18 cellular contexts compared by ENCODE assay signal in genomic region chr11:112697779-112698178, GRCh38.
DNase-seq lines count a peak whose midpoint lies in the region; ATAC-seq, FAIRE-seq and TF ChIP-seq lines count a peak whose summit lies in the region.
"Had no signal": no experiment of that assay in that cellular context is flagged by ENCODE, and none has a peak within 500 bp of the region (broad histone marks: within the 10 kb centered on the region; RNA-seq: fewer than 3 reads in every experiment).

No MANE protein-coding gene starts in this region.

- no peak overlapping the region for H3K27ac Mint-ChIP-seq in glutamatergic neuron (ENCODE audit: unreplicated experiment)
- H3K27ac Mint-ChIP-seq: CD4-positive, alpha-beta T cell; memory B cell; stimulated activated naive B cell treated with anti-CD40 and anti-IgM and Interleukin-4, amounts not matched to agents 10 μg/mL and 1 μg/mL and 100 μg/mL, for 72 hours had no signal

- H3K9me3 ChIP-seq in left ventricle myocardium inferior (replicated peaks) (no peaks in the 10 kb centered on the region), K562 (replicated peaks; ENCODE audit: control insufficient read depth, insufficient read depth, low read depth, low read length) (no peaks in the 10 kb centered on the region), thoracic aorta (no peaks in the 10 kb centered on the region), stomach (no peaks in the 10 kb centered on the region)
- H3K9me3 ChIP-seq: upper lobe of right lung had no signal

- no peak overlapping the region for H2AFZ ChIP-seq in K562 (ENCODE audit: low read depth, low read length)

- H3K4me1 ChIP-seq in left ventricle myocardium inferior, result no peaks in the 10 kb centered on the region
- H3K4me1 ChIP-seq in K562 (replicated peaks in 1 of 2; ENCODE audit: control insufficient read depth in 2 of 2, insufficient read depth in 2 of 2, low read length in 2 of 2), result no peaks in the 10 kb centered on the region; a peak in 1 of 5 replicates
- no peaks in the 10 kb centered on the region for H3K4me1 ChIP-seq in thoracic aorta (ENCODE audit: control insufficient read depth in 1 of 2, low read depth in 2 of 2)
- no peaks in the 10 kb centered on the region for H3K4me1 ChIP-seq in stomach
- H3K4me1 ChIP-seq: upper lobe of right lung had no signal

- peak; percentile 33 for TF ChIP-seq CTCF in left ventricle myocardium inferior (IDR thresholded peaks at IDR 0.05; ENCODE audit: borderline replicate concordance)
- no peak for TF ChIP-seq CTCF in K562 (IDR thresholded peaks at IDR 0.05 in 2 of 3, conservative IDR thresholded peaks at IDR 0.05 in 1 of 3; ENCODE audit: insufficient read depth in 2 of 3, low read depth in 1 of 3, low read length in 3 of 3)
- TF ChIP-seq CTCF in glutamatergic neuron (IDR thresholded peaks at IDR 0.05; ENCODE audit: partially characterized antibody, unreplicated experiment), result peak; percentile 27
- TF ChIP-seq CTCF in thoracic aorta (IDR thresholded peaks at IDR 0.05), result peak; percentile 34
- TF ChIP-seq CTCF in stomach (IDR thresholded peaks at IDR 0.05), result peak in 1 of 7 experiments; percentile 15

- no peak overlapping the region for H3K4me2 ChIP-seq in K562 (ENCODE audit: insufficient read depth, low read length)

- no peaks in the 10 kb centered on the region for H3K9me1 ChIP-seq in K562 (ENCODE audit: control insufficient read depth, insufficient read depth, low read length)

- H4K20me1 ChIP-seq in K562 (replicated peaks; ENCODE audit: control insufficient read depth, insufficient read depth, low read length), result no peaks in the 10 kb centered on the region; the same call in 1 of the 2 replicates

- peaks cover 6% of the 10 kb centered on the region for H3K36me3 Mint-ChIP-seq in glutamatergic neuron (ENCODE audit: unreplicated experiment)
- H3K36me3 Mint-ChIP-seq: memory B cell; stimulated activated naive B cell treated with anti-CD40 and anti-IgM and Interleukin-4, amounts not matched to agents 10 μg/mL and 1 μg/mL and 100 μg/mL, for 72 hours had no signal

- no peaks in the 10 kb centered on the region for H3K27me3 ChIP-seq in left ventricle myocardium inferior (ENCODE audit: low read depth)
- no peaks in the 10 kb centered on the region for H3K27me3 ChIP-seq in K562 (ENCODE audit: control insufficient read depth in 2 of 2, insufficient read depth in 2 of 2, low read length in 2 of 2)
- H3K27me3 ChIP-seq in thoracic aorta (replicated peaks; ENCODE audit: insufficient read depth), result no peaks in the 10 kb centered on the region
- H3K27me3 ChIP-seq in stomach, result no peaks in the 10 kb centered on the region
- H3K27me3 ChIP-seq: upper lobe of right lung had no signal

- TF ChIP-seq POLR2A in K562 (conservative IDR thresholded peaks at IDR 0.05) (no peak), stomach (IDR thresholded peaks at IDR 0.05) (no peak)

- H3K27ac ChIP-seq in left ventricle myocardium inferior (replicated peaks) (no peak overlapping the region), K562 (ENCODE audit: extremely low read depth, low read depth, low read length) (no peak overlapping the region), thoracic aorta (no peak overlapping the region), stomach (no peak overlapping the region)
- H3K27ac ChIP-seq: upper lobe of right lung had no signal

- no peak for TF ChIP-seq RAD21 in K562 (CRISPR knock-in tag; conservative IDR thresholded peaks at IDR 0.05 in 1 of 2, IDR thresholded peaks at IDR 0.05 in 1 of 2)

- DNase-seq in left ventricle myocardium inferior (no peak), left ventricle myocardium superior (no peak), K562 (ENCODE audit: extremely low read depth in 1 of 4, low spot score in 3 of 4) (no peak), glutamatergic neuron (no peak), thoracic aorta (ENCODE audit: low spot score) (no peak), amygdala (lab: John Stamatoyannopoulos, UW) (no peak), activated gamma-delta T cell (lab: John Stamatoyannopoulos, UW) (no peak), stomach (no peak)
- DNase-seq: activated CD4-positive, alpha-beta T cell treated with anti-CD3 and anti-CD28 coated beads, Interleukin-2, amount 50 U/mL, for 1 hour; activated naive CD4-positive, alpha-beta T cell treated with Interleukin-2 at 50 U/mL for 16 hours; CD4-positive, alpha-beta T cell; DMS79; islet precursor cell; NCI-H1436 treated with DMSO at 0.1 percent for 48 hours; stimulated activated naive B cell treated with anti-CD40 and anti-IgM and Interleukin-4, amounts not matched to agents 10 μg/mL and 1 μg/mL and 100 μg/mL, for 72 hours; upper lobe of right lung had no signal

- H3K4me1 Mint-ChIP-seq in glutamatergic neuron (ENCODE audit: low read depth, unreplicated experiment), result peaks cover 10% of the 10 kb centered on the region
- H3K4me1 Mint-ChIP-seq: memory B cell; stimulated activated naive B cell treated with anti-CD40 and anti-IgM and Interleukin-4, amounts not matched to agents 10 μg/mL and 1 μg/mL and 100 μg/mL, for 72 hours had no signal

- H3K27me3 Mint-ChIP-seq in glutamatergic neuron (ENCODE audit: unreplicated experiment), result peaks cover 3% of the 10 kb centered on the region
- H3K27me3 Mint-ChIP-seq: memory B cell had no signal

- CTCF ChIA-PET in K562 (lab: Yijun Ruan, JAX; ENCODE audit: low intra/inter-chr PET ratio), result no interaction called here

- no peaks in the 10 kb centered on the region for H3K36me3 ChIP-seq in left ventricle myocardium inferior
- no peaks in the 10 kb centered on the region for H3K36me3 ChIP-seq in K562 (ENCODE audit: control insufficient read depth, insufficient read depth, low read length)
- no peaks in the 10 kb centered on the region for H3K36me3 ChIP-seq in thoracic aorta
- no peaks in the 10 kb centered on the region for H3K36me3 ChIP-seq in stomach
- H3K36me3 ChIP-seq: upper lobe of right lung had no signal

- POLR2A ChIA-PET in K562 (lab: Yijun Ruan, JAX), result no interaction called here

- no peaks in the 10 kb centered on the region for H3K79me2 ChIP-seq in K562 (ENCODE audit: control insufficient read depth, insufficient read depth, low read length)

- H3K4me3 ChIP-seq in left ventricle myocardium inferior (no peak overlapping the region), K562 (no peak overlapping the region), thoracic aorta (no peak overlapping the region), stomach (no peak overlapping the region)
- H3K4me3 ChIP-seq: upper lobe of right lung had no signal

- FAIRE-seq in K562 (lab: Jason Lieb, UNC), result no peak
- FAIRE-seq: astrocyte had no signal

- TF ChIP-seq EP300 in K562 (IDR thresholded peaks at IDR 0.05; ENCODE audit: low read length) (no peak), stomach (IDR thresholded peaks at IDR 0.05) (no peak)

- in situ Hi-C loops in K562 (cut with MboI), result no loop called here

- ATAC-seq in left ventricle myocardium superior (no peak), K562 (peak; percentile 58; the same call in 1 of the 3 replicates), thoracic aorta (ENCODE audit: insufficient number of reproducible peaks, low FRiP score, low read depth) (no peak)
- ATAC-seq: stimulated activated naive B cell treated with anti-CD40 and anti-IgM and Interleukin-4, amounts not matched to agents 10 μg/mL and 1 μg/mL and 100 μg/mL, for 72 hours; upper lobe of right lung had no signal

- no peaks in the 10 kb centered on the region for H3K9me3 Mint-ChIP-seq in glutamatergic neuron (ENCODE audit: unreplicated experiment)
- H3K9me3 Mint-ChIP-seq: CD4-positive, alpha-beta T cell had no signal

- intact Hi-C loops in left ventricle myocardium inferior (cut with micrococcal nuclease) (no loop called here), left ventricle myocardium superior (cut with micrococcal nuclease) (no loop called here), K562 (cut with micrococcal nuclease) (no loop called here), stomach (cut with DNase I; ENCODE audit: low total_unique reads) (no loop called here)

- BruUV-seq in K562 (replicated peaks; lab: Mats Ljungman, UMichigan), result no TSS peak

- no peak overlapping the region for H3K9ac ChIP-seq in K562 (ENCODE audit: insufficient read depth in 1 of 2, low read depth in 2 of 2, low read length in 2 of 2)

- WGBS in K562 (ENCODE audit: insufficient coverage, low coverage, missing lambda C conversion rate), result 0% methylated on average over 2 of the region's 2 CpGs
- WGBS in stomach, 5 donors, result 31 to 38% (median 33%) methylated on average over 2 of the region's 2 CpGs

- no peak overlapping the region for H3K4me3 Mint-ChIP-seq in glutamatergic neuron (ENCODE audit: unreplicated experiment)
- H3K4me3 Mint-ChIP-seq: CD4-positive, alpha-beta T cell; memory B cell; stimulated activated naive B cell treated with anti-CD40 and anti-IgM and Interleukin-4, amounts not matched to agents 10 μg/mL and 1 μg/mL and 100 μg/mL, for 72 hours had no signal

TF ChIP-seq in K562, 482 proteins besides CTCF, POLR2A, EP300 and RAD21 (continues in another document):
- no peak for TF ChIP-seq IRF1 (CRISPR knock-in tag; IDR thresholded peaks at IDR 0.05; ENCODE audit: borderline replicate concordance)
- no peak for TF ChIP-seq THAP12 (CRISPR knock-in tag; IDR thresholded peaks at IDR 0.05)
- TF ChIP-seq WHSC1 (IDR thresholded peaks at IDR 0.05; ENCODE audit: low read length), result no peak
- TF ChIP-seq ZNF311 (CRISPR knock-in tag; IDR thresholded peaks at IDR 0.05), result no peak
- TF ChIP-seq HEY1 (CRISPR knock-in tag; IDR thresholded peaks at IDR 0.05; ENCODE audit: borderline replicate concordance), result no peak
- TF ChIP-seq RBM39 (optimal IDR thresholded peaks at IDR 0.05; ENCODE audit: low read depth, low read length), result no peak

Comparison
In these comparisons a context has a peak if more than half of its experiments do, and no peak if none do; other contexts are left out.
1. CTCF ChIP-seq: peak in left ventricle myocardium inferior (single experiment), glutamatergic neuron (single experiment) and thoracic aorta (single experiment); none in K562 (0 of 3).